In the genomic region with DNA sequence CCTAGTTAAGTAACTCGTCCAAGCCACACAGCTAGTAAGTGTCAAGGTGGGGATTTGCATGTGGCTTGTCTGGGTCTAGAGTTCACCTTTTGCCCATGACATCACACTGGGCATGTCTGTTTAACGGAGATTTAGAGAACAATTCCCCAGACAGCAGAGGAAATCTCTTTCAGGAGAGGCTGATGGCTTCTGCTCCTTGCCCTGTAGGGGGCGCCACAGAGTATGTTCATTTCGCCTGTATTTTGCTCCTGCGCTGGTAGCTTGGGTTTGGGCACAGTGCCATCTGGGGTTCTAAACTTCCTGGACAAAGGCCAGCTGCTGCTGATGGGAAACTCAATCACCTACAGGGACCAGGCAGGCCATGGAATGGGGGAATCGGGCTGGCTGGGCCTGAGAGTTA, we compare ENCODE assay signal across 8 cellular contexts. TPM values are rescaled to one million over a fixed set of nuclear protein-coding genes. Genes with fewer than 3 reads are reported as not detected.
DNase-seq lines count a peak whose midpoint lies in the region; ATAC-seq and TF ChIP-seq lines count a peak whose summit lies in the region.

No MANE protein-coding gene starts in this region.

- H3K4ac ChIP-seq in neuronal stem cell (ENCODE audit: low read length): no peak overlapping the region

- no peak overlapping the region for H3K23ac ChIP-seq in neuronal stem cell (ENCODE audit: low read depth, low read length, poor library complexity)

- TF ChIP-seq EP300 in stomach (IDR thresholded peaks at IDR 0.05): no peak

- TF ChIP-seq CTCF in RWPE2 (IDR thresholded peaks at IDR 0.05; ENCODE audit: poor library complexity, severe bottlenecking) (peak; percentile 31), epithelial cell of esophagus (IDR thresholded peaks at IDR 0.05; ENCODE audit: insufficient read depth, low read depth, low read length, missing control alignments) (peak; percentile 38), stomach (IDR thresholded peaks at IDR 0.05) (no peak)

- H3K4me1 ChIP-seq in RWPE2 (ENCODE audit: insufficient read depth, poor library complexity, severe bottlenecking) (no peaks in the 10 kb centered on the region), neuronal stem cell (ENCODE audit: control insufficient read depth in 2 of 2, insufficient read depth in 1 of 2, low read depth in 1 of 2, low read length in 2 of 2) (no peaks in the 10 kb centered on the region), stomach (no peaks in the 10 kb centered on the region)

- H4K8ac ChIP-seq in neuronal stem cell (ENCODE audit: low read depth, low read length): no peak overlapping the region

- H3K4me2 ChIP-seq in neuronal stem cell (ENCODE audit: insufficient read depth, low read length, poor library complexity, severe bottlenecking): no peak overlapping the region

- H4K91ac ChIP-seq in neuronal stem cell (ENCODE audit: low read depth, low read length, poor library complexity): no peak overlapping the region

- H3K4me3 ChIP-seq in RWPE2 (ENCODE audit: severe bottlenecking): no peak overlapping the region
- H3K4me3 ChIP-seq in epithelial cell of esophagus (ENCODE audit: low read length): no peak overlapping the region
- H3K4me3 ChIP-seq in neuronal stem cell (ENCODE audit: low read length in 2 of 2): no peak overlapping the region
- H3K4me3 ChIP-seq in stomach: no peak overlapping the region

- H3K18ac ChIP-seq in neuronal stem cell (ENCODE audit: low read length): no peak overlapping the region

- DNase-seq in activated T-cell treated with anti-CD3 and anti-CD28 coated beads for 1 hour (ENCODE audit: low read depth) (peak; percentile 12), activated T-cell treated with anti-CD3 and anti-CD28 coated beads for 4 hours (no peak), RWPE2 (ENCODE audit: low spot score) (no peak), epithelial cell of esophagus (ENCODE audit: low read depth) (no peak), neuronal stem cell (ENCODE audit: low spot score) (no peak), stomach (no peak)
- peak; percentile 10 for DNase-seq in stimulated activated CD8-positive, alpha-beta memory T cell treated with anti-CD3 and anti-CD28 coated beads, Interleukin-7, amount 100 ng/mL, for 24 hours (ENCODE audit: low read depth)

- H3K9ac ChIP-seq in neuronal stem cell (ENCODE audit: low read depth, low read length, poor library complexity): no peak overlapping the region

- no peak for ATAC-seq in RWPE2 (ENCODE audit: low read depth)
- ATAC-seq in HG03457 (IDR thresholded peaks at IDR 0.05; ENCODE audit: unreplicated experiment): no peak

- no peaks in the 10 kb centered on the region for H3K79me1 ChIP-seq in neuronal stem cell (ENCODE audit: low read depth, low read length)

- H2BK12ac ChIP-seq in neuronal stem cell (ENCODE audit: low read length): no peak overlapping the region

- H3K14ac ChIP-seq in neuronal stem cell (ENCODE audit: low read length): no peak overlapping the region

- H3K9me3 ChIP-seq in RWPE2 (ENCODE audit: severe bottlenecking) (no peaks in the 10 kb centered on the region), neuronal stem cell (replicated peaks in 1 of 2; ENCODE audit: control insufficient read depth in 2 of 2, insufficient read depth in 1 of 2, low read depth in 1 of 2, low read length in 2 of 2) (peaks cover 0 to 2% of the 10 kb centered on the region in 2 donors), stomach (peaks cover 0 to 12% (median 5%) of the 10 kb centered on the region in 4 donors)

- TF ChIP-seq POLR2A in stomach (IDR thresholded peaks at IDR 0.05): no peak

- no CpG with 5 or more reads among the region's 6 CpGs for WGBS in neuronal stem cell (ENCODE audit: extremely low coverage in 2 of 2, insufficient read length in 2 of 2, insufficient replicate concordance in 1 of 2), 2 donors
- 23 to 30% (median 26%) methylated on average over 4 to 6 of the region's 6 CpGs for WGBS in stomach, 5 donors

- no peak overlapping the region for H2AFZ ChIP-seq in neuronal stem cell (ENCODE audit: low read length)

- no peak overlapping the region for H2BK5ac ChIP-seq in neuronal stem cell (ENCODE audit: low read length)

- H3K36me3 ChIP-seq in RWPE2 (ENCODE audit: low read depth) (no peaks in the 10 kb centered on the region), neuronal stem cell (replicated peaks in 1 of 2; ENCODE audit: control insufficient read depth in 2 of 2, insufficient read depth in 2 of 2, low read length in 2 of 2) (no peaks in the 10 kb centered on the region), stomach (no peaks in the 10 kb centered on the region)

- no peaks in the 10 kb centered on the region for H3K27me3 ChIP-seq in RWPE2 (ENCODE audit: insufficient read depth, poor library complexity, severe bottlenecking)
- no peaks in the 10 kb centered on the region for H3K27me3 ChIP-seq in neuronal stem cell (ENCODE audit: control insufficient read depth in 3 of 3, insufficient read depth in 3 of 3, low read depth in 1 of 3, low read length in 3 of 3)
- H3K27me3 ChIP-seq in stomach: peaks cover 0 to 24% (median 0%) of the 10 kb centered on the region in 3 donors

- no peak overlapping the region for H2BK15ac ChIP-seq in neuronal stem cell (ENCODE audit: low read length)

- intact Hi-C loops in stomach (cut with DNase I; ENCODE audit: low total_unique reads): no loop called here

- H3K27ac ChIP-seq in RWPE2 (ENCODE audit: poor library complexity, severe bottlenecking): no peak overlapping the region
- no peak overlapping the region for H3K27ac ChIP-seq in neuronal stem cell (replicated peaks; ENCODE audit: low read length)
- H3K27ac ChIP-seq in stomach: no peak overlapping the region

- no peak overlapping the region for H2AK5ac ChIP-seq in neuronal stem cell (ENCODE audit: low read depth, low read length)

- no peak overlapping the region for H2BK120ac ChIP-seq in neuronal stem cell (ENCODE audit: low read depth, low read length)

RNA-seq across cellular contexts. Expression of a gene that starts 20.4 kb away (rescaled TPM):
- 1.8 TPM for polyA plus RNA-seq in neuronal stem cell (2013, experiment 1 of 2)
- 2.1 TPM for polyA plus RNA-seq in neuronal stem cell (2013, experiment 2 of 2)
- under 1 TPM in 1 of 5 donors, not detected in 4; 0.55 TPM for total RNA-seq in stomach
- polyA plus RNA-seq in stomach: under 1 TPM in 1 of 3 donors, not detected in 2; 0.44 TPM

RNA-seq across cellular contexts. Expression of a gene that starts 31.8 kb away (rescaled TPM):
- not detected for polyA plus RNA-seq in neuronal stem cell (2013, experiment 1 of 2)
- not detected for polyA plus RNA-seq in neuronal stem cell (2013, experiment 2 of 2)
- 1 to 10 TPM in 2 of 5 donors, not detected in 3; 1.8 to 4.1 TPM for total RNA-seq in stomach
- polyA plus RNA-seq in stomach: 1 to 10 TPM in 2 of 3 donors, under 1 TPM in 1; 0.73 to 2.2 (median 1.7) TPM

Comparison
In these comparisons a context has a peak if more than half of its experiments do, and no peak if none do; other contexts are left out.
1. DNase-seq: peak in activated T-cell treated with anti-CD3 and anti-CD28 coated beads for 1 hour (single experiment) and stimulated activated CD8-positive, alpha-beta memory T cell treated with anti-CD3 and anti-CD28 coated beads, Interleukin-7, amount 100 ng/mL, for 24 hours (single experiment); none in activated T-cell treated with anti-CD3 and anti-CD28 coated beads for 4 hours (single experiment), RWPE2 (single experiment), epithelial cell of esophagus (single experiment), neuronal stem cell (single experiment) and stomach (single experiment).
2. CTCF ChIP-seq: peak in RWPE2 (single experiment) and epithelial cell of esophagus (single experiment); none in stomach (0 of 7).